8 cellular contexts compared by ENCODE assay signal in genomic region chr10:74827045-74827441, GRCh38. TPM values are rescaled to one million over a fixed set of nuclear protein-coding genes. Genes with fewer than 3 reads are reported as not detected.
DNase-seq lines count a peak whose midpoint lies in the region; ATAC-seq and TF ChIP-seq lines count a peak whose summit lies in the region.

No MANE protein-coding gene starts in this region.

- no peak for ATAC-seq in PC-3

- DNase-seq in NOMO-1 (lab: John Stamatoyannopoulos, UW; ENCODE audit: unreplicated experiment in 2 of 2) (peak; percentile 44 to 48), NOMO-1 treated with DMSO at 0.1 percent for 48 hours (lab: John Stamatoyannopoulos, UW; ENCODE audit: unreplicated experiment) (no peak), PC-3 (no peak), fibroblast of mammary gland (ENCODE audit: low read depth) (no peak), NAMALWA (ENCODE audit: low spot score) (no peak), hippocampal formation (lab: John Stamatoyannopoulos, UW) (no peak), T1000 (lab: John Stamatoyannopoulos, UW) (no peak)

- H3K9me3 ChIP-seq in PC-3 (ENCODE audit: low read length) (no peaks in the 10 kb centered on the region), skeletal muscle satellite cell (replicated peaks; ENCODE audit: low read length) (no peaks in the 10 kb centered on the region)

- no peak for TF ChIP-seq CTCF in PC-3 (conservative IDR thresholded peaks at IDR 0.05; ENCODE audit: low read depth, low read length)
- no peak for TF ChIP-seq CTCF in fibroblast of mammary gland (conservative IDR thresholded peaks at IDR 0.05; ENCODE audit: control insufficient read depth, insufficient read depth, low read depth, low read length)

- H3K4me2 ChIP-seq in PC-3 (ENCODE audit: low read length): peak overlapping the region; percentile 86
- peak overlapping the region; percentile 91 for H3K4me2 ChIP-seq in skeletal muscle satellite cell (ENCODE audit: low read length)

- H3F3A ChIP-seq in PC-3 (ENCODE audit: low read length, unreplicated experiment): peaks cover 22% of the 10 kb centered on the region

- H3K9me2 ChIP-seq in PC-3 (replicated peaks; ENCODE audit: low read length): no peaks in the 10 kb centered on the region

- H3K4me1 ChIP-seq in PC-3 (ENCODE audit: insufficient read depth, low read length) (peaks cover 53% of the 10 kb centered on the region), skeletal muscle satellite cell (ENCODE audit: control insufficient read depth, insufficient read depth, low read length) (peaks cover 23% of the 10 kb centered on the region)

- CTCF ChIA-PET in PC-3 (lab: Charles Lee): interaction anchor here (0.6 to 0.7 kb wide), 2 partner anchors 88 to 175 kb away, joined by 3 to 4 read pairs; no protein-coding TSS in a partner anchor

- intact Hi-C loops in PC-3 (cut with micrococcal nuclease): loop anchor here (2.0 to 10.0 kb wide), 4 partner anchors 405 to 650 kb away; partner anchors contain the start of gene ZNF503

- peak overlapping the region; percentile 40 for H2AFZ ChIP-seq in PC-3 (ENCODE audit: low read length)

- peaks cover 53% of the 10 kb centered on the region for H3K79me2 ChIP-seq in PC-3 (ENCODE audit: low read length)

- POLR2A ChIA-PET in PC-3 (lab: Charles Lee; ENCODE audit: unreplicated experiment): interaction anchor here (0.6 kb wide), 2 partner anchors 115 to 215 kb away, joined by 4 read pairs; no protein-coding TSS in a partner anchor

- H3K9ac ChIP-seq in PC-3 (ENCODE audit: low read length) (peak overlapping the region; percentile 47), skeletal muscle satellite cell (ENCODE audit: low read depth, low read length) (no peak overlapping the region)

- H3K36me3 ChIP-seq in PC-3 (ENCODE audit: low read depth, low read length): peaks cover 4% of the 10 kb centered on the region
- no peaks in the 10 kb centered on the region for H3K36me3 ChIP-seq in skeletal muscle satellite cell (ENCODE audit: insufficient read depth, low read length)

- peak overlapping the region; percentile 9; the same call in 1 of the 2 replicates for H3K27ac ChIP-seq in PC-3 (ENCODE audit: low read length)

- H3K4me3 ChIP-seq in PC-3 (ENCODE audit: low read length) (peak overlapping the region; percentile 74), fibroblast of mammary gland (ENCODE audit: control insufficient read depth, low read depth, low read length) (peak overlapping the region; percentile 74), skeletal muscle satellite cell (ENCODE audit: low read length) (peak overlapping the region; percentile 86)

- BruUV-seq in PC-3 (replicated peaks; lab: Mats Ljungman, UMichigan): no TSS peak

- H3K27me3 ChIP-seq in PC-3 (ENCODE audit: low read length) (no peaks in the 10 kb centered on the region), skeletal muscle satellite cell (ENCODE audit: control insufficient read depth, insufficient read depth, low read length) (no peaks in the 10 kb centered on the region)

- peaks cover 30% of the 10 kb centered on the region for H4K20me1 ChIP-seq in PC-3 (ENCODE audit: low read length)

RNA-seq across cellular contexts. Expression of gene KAT6B, which starts 0.6 kb away (rescaled TPM):
- 83.0 and 94.5 TPM in 2 replicates for total RNA-seq in PC-3 (2014; rRNA removed)
- total RNA-seq in skeletal muscle satellite cell (2012; rRNA removed): 11.6 and 12.9 TPM in 2 replicates

Comparison
In these comparisons a context has a peak if more than half of its experiments do, and no peak if none do; other contexts are left out.
1. DNase-seq: peak in NOMO-1 (2 of 2); none in NOMO-1 treated with DMSO at 0.1 percent for 48 hours (single experiment), PC-3 (single experiment), fibroblast of mammary gland (single experiment), NAMALWA (single experiment), hippocampal formation (0 of 2) and T1000 (single experiment).
2. Peak in every context shown above with its lines, with median percentiles within 50 percentile points of each other: H3K4me3 ChIP-seq.